In genomic region chr19:38707512-38708114, GRCh38 we compare ENCODE assay signal across 10 cellular contexts. TPM values are rescaled to one million over a fixed set of nuclear protein-coding genes. Genes with fewer than 3 reads are reported as not detected.
DNase-seq lines count a peak whose midpoint lies in the region; TF ChIP-seq lines count a peak whose summit lies in the region.
"Had no signal": no experiment of that assay in that cellular context is flagged by ENCODE, and none has a peak within 500 bp of the region (broad histone marks: within the 10 kb centered on the region; RNA-seq: fewer than 3 reads in every experiment).

No MANE protein-coding gene starts in this region.

- H3K9me2 ChIP-seq in PC-9 (ENCODE audit: insufficient read depth) = no peaks in the 10 kb centered on the region

- no peaks in the 10 kb centered on the region for H3K27me3 Mint-ChIP-seq in mesothelial cell of epicardium (ENCODE audit: low read depth)

- peak overlapping the region; percentile 46 for H3K27ac ChIP-seq in PC-9
- H3K27ac ChIP-seq in coronary artery = peak overlapping the region; percentile 58 to 91
- peak overlapping the region; percentile 38 to 55 for H3K27ac ChIP-seq in liver (ENCODE audit: low read depth in 1 of 2, low read length in 2 of 2)
- peak overlapping the region in 2 of 3 donors; percentile 10 to 60 for H3K27ac ChIP-seq in thyroid gland

- CTCF ChIA-PET in PC-9 (lab: Charles Lee) = interaction anchor here (0.6 kb wide), 1 partner anchor 16 kb away, joined by 3 read pairs; no protein-coding TSS in a partner anchor

- H3K9me3 Mint-ChIP-seq in mesothelial cell of epicardium = no peaks in the 10 kb centered on the region

- no peak overlapping the region for H3K9ac ChIP-seq in liver (ENCODE audit: low read depth in 1 of 2, low read length in 2 of 2)

- H3K27me3 ChIP-seq in PC-9 (ENCODE audit: insufficient read depth, low read depth) = no peaks in the 10 kb centered on the region
- H3K27me3 ChIP-seq in liver (ENCODE audit: control insufficient read depth in 4 of 4, insufficient read depth in 4 of 4, low read length in 3 of 4) = no peaks in the 10 kb centered on the region
- H3K27me3 ChIP-seq in thyroid gland = no peaks in the 10 kb centered on the region

- WGBS in liver = 63% methylated on average over 10 of the region's 10 CpGs
- 66 to 73% methylated on average over 6 to 9 of the region's 10 CpGs for WGBS in thyroid gland, 2 donors

- H3F3A ChIP-seq in PC-9 (ENCODE audit: insufficient read depth, low read depth) = peaks cover 87% of the 10 kb centered on the region

- TF ChIP-seq POLR2A in thyroid gland (IDR thresholded peaks at IDR 0.05) (no peak), erythroblast (IDR thresholded peaks at IDR 0.05; ENCODE audit: low read length) (no peak)

- intact Hi-C loops in PC-9 (cut with micrococcal nuclease; ENCODE audit: unreplicated experiment) = loop anchor here (1.0 kb wide), 2 partner anchors 14 to 70 kb away; no protein-coding TSS in a partner anchor
- intact Hi-C loops in thyroid gland (cut with DNase I) = no loop called here

- peak; percentile 69 to 84 for DNase-seq in PC-9
- DNase-seq in coronary artery (ENCODE audit: low spot score) = no peak
- DNase-seq in thyroid gland = peak; percentile 54 to 64
- no peak for DNase-seq in erythroblast (lab: John Stamatoyannopoulos, UW)
- DNase-seq in effector CD8-positive, alpha-beta T cell (lab: John Stamatoyannopoulos, UW) = no peak
- DNase-seq in OCI-M1 (lab: John Stamatoyannopoulos, UW) = no peak
- no peak for DNase-seq in mesothelial cell of epicardium (ENCODE audit: low spot score in 2 of 2, unreplicated experiment in 2 of 2)
- DNase-seq: NCI-H146, SIG-M5 had no signal

- no peak overlapping the region for H2AFZ ChIP-seq in PC-9

- H3K4me3 Mint-ChIP-seq in mesothelial cell of epicardium = no peak overlapping the region

- H3K79me2 ChIP-seq in PC-9 (ENCODE audit: low read depth) = peaks cover 58% of the 10 kb centered on the region

- TF ChIP-seq CTCF in PC-9 (conservative IDR thresholded peaks at IDR 0.05) = no peak
- no peak for TF ChIP-seq CTCF in coronary artery (IDR thresholded peaks at IDR 0.05)
- no peak for TF ChIP-seq CTCF in liver (IDR thresholded peaks at IDR 0.05; ENCODE audit: low read depth, low read length, missing input control)
- TF ChIP-seq CTCF in thyroid gland (IDR thresholded peaks at IDR 0.05) = no peak
- TF ChIP-seq CTCF in mesothelial cell of epicardium (IDR thresholded peaks at IDR 0.05; ENCODE audit: unreplicated experiment) = no peak

- H3K27ac Mint-ChIP-seq in mesothelial cell of epicardium = no peak overlapping the region

- H3K4me3 ChIP-seq in PC-9 = no peak overlapping the region
- no peak overlapping the region for H3K4me3 ChIP-seq in coronary artery
- H3K4me3 ChIP-seq in liver (ENCODE audit: low read depth in 1 of 3, low read length in 3 of 3) = no peak overlapping the region
- H3K4me3 ChIP-seq in thyroid gland (replicated peaks in 1 of 3) = no peak overlapping the region

- no peaks in the 10 kb centered on the region for H3K4me1 Mint-ChIP-seq in mesothelial cell of epicardium

- POLR2A ChIA-PET in PC-9 (lab: Charles Lee; ENCODE audit: unreplicated experiment) = no interaction called here

- peak overlapping the region; percentile 19; the same call in 1 of the 2 replicates for H3K4me2 ChIP-seq in PC-9

- TF ChIP-seq RAD21 in liver (IDR thresholded peaks at IDR 0.05) = peak; percentile 40 to 59

- H4K20me1 ChIP-seq in PC-9 (ENCODE audit: insufficient read depth) = peaks cover 15% of the 10 kb centered on the region; the same call in 1 of the 2 replicates

- H3K36me3 Mint-ChIP-seq in mesothelial cell of epicardium = peaks cover 35% of the 10 kb centered on the region

- H3K4me1 ChIP-seq in PC-9 (replicated peaks; ENCODE audit: insufficient read depth) = peaks cover 26% of the 10 kb centered on the region
- peaks cover 11 to 68% (median 50%) of the 10 kb centered on the region in 4 donors for H3K4me1 ChIP-seq in liver (ENCODE audit: control insufficient read depth in 4 of 4, insufficient read depth in 4 of 4, low read length in 3 of 4)
- peaks cover 12 to 57% of the 10 kb centered on the region in 2 donors for H3K4me1 ChIP-seq in thyroid gland

- H3K36me3 ChIP-seq in PC-9 (ENCODE audit: low read depth) (peaks cover 69% of the 10 kb centered on the region), liver (ENCODE audit: control insufficient read depth in 4 of 4, insufficient read depth in 3 of 4, low read depth in 1 of 4, low read length in 3 of 4) (peaks cover 24 to 64% (median 34%) of the 10 kb centered on the region in 4 donors), thyroid gland (peaks cover 68 to 75% of the 10 kb centered on the region in 2 donors)

- H3K9me3 ChIP-seq in PC-9 (ENCODE audit: insufficient read depth, low read depth) = no peaks in the 10 kb centered on the region
- no peaks in the 10 kb centered on the region for H3K9me3 ChIP-seq in liver (ENCODE audit: control insufficient read depth in 4 of 4, low read length in 3 of 4)
- no peaks in the 10 kb centered on the region for H3K9me3 ChIP-seq in thyroid gland

- no TSS peak for BruUV-seq in PC-9 (replicated peaks; lab: Mats Ljungman, UMichigan)

TF ChIP-seq in liver, 16 proteins besides CTCF, POLR2A, EP300 and RAD21:
- TF ChIP-seq TAF1 (conservative IDR thresholded peaks at IDR 0.05) (no peak), NR2F2 (IDR thresholded peaks at IDR 0.05) (peak; percentile 69), EGR1 (IDR thresholded peaks at IDR 0.05; ENCODE audit: low read depth in 2 of 2) (no peak), RXRA (IDR thresholded peaks at IDR 0.05) (peak in 1 of 2 donors; percentile 39)

RNA-seq across cellular contexts. Expression of gene CAPN12, which starts 36.7 kb away (rescaled TPM):
- total RNA-seq in PC-9 (2021) = 38.4 and 43.9 TPM in 2 replicates
- total RNA-seq in liver = 10 to 100 TPM in 1 of 2 donors, 1 to 10 TPM in 1; 5.3 to 28.7 TPM
- polyA plus RNA-seq in liver = 10 to 100 TPM in 1 of 2 donors, 1 to 10 TPM in 1; 3.8 to 12.3 TPM
- total RNA-seq in thyroid gland = 1 to 10 TPM in 2 of 4 donors, not detected in 2; 1.6 to 2.0 TPM
- total RNA-seq in mesothelial cell of epicardium = 6.1 to 6.8 TPM (median 6.7 TPM) in 3 replicates

Comparison
In these comparisons a context has a peak if more than half of its experiments do, and no peak if none do; other contexts are left out.
1. DNase-seq: peak in PC-9 (2 of 2) and thyroid gland (2 of 2); none in coronary artery (single experiment), erythroblast (0 of 2), effector CD8-positive, alpha-beta T cell (single experiment), OCI-M1 (single experiment) and mesothelial cell of epicardium (0 of 2).
2. Peak in every context shown above with its lines, with median percentiles within 50 percentile points of each other: H3K27ac ChIP-seq.